In genomic region chr17:64466019-64466735, GRCh38 we compare ENCODE assay signal across 1 cellular context.
TF ChIP-seq lines count a peak whose summit lies in the region.

No MANE protein-coding gene starts in this region.

TF ChIP-seq in HepG2, 621 proteins besides CTCF, POLR2A, EP300 and RAD21:
- peak; percentile 92 for TF ChIP-seq PRDM10 (CRISPR knock-in tag; IDR thresholded peaks at IDR 0.05; ENCODE audit: low read depth)
- no peak for TF ChIP-seq RELA (CRISPR knock-in tag; IDR thresholded peaks at IDR 0.05)
